Comparison of ENCODE assay signal across 8 cellular contexts in the genomic region with DNA sequence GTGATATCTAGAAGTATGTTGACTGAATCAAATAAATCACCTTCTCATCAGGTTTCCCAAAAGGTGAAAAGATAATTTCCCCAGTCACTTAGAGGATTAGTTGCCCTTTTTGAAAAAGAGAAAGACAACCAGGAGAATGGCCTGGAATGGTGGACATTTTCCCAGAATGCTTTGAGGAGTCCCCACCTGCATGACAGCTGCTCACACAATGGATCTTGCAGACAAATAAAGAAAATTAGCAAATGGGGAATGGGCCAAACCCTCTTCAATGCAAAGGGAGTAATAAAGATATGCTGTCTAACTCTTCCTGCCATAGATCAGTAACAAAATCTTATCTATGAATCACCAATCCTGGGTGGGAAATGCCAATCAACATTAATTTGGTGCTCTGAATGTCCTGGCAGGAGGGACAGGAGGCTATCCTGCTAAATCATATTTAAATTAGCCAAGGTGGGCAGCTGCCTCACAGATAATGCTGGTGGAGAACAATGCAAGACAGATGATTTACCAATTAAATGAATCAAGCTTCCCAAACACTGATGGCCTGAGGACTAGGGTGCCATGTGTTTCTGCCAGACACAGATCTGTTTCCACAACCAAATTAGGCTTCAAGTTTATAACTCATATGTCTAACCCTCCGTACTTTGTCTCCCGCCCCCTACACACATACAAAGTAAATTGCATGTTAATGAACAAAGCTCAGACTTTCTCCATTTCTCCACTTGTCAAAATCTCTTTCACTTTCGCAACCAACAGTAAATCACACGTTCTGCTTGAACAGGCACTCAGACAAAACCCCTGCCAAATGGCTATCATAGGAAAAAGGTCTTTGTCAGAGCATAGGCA.
DNase-seq lines count a peak whose midpoint lies in the region; ATAC-seq and TF ChIP-seq lines count a peak whose summit lies in the region.

No MANE protein-coding gene starts in this region.

- no peaks in the 10 kb centered on the region for H3K9me3 Mint-ChIP-seq in activated CD8-positive, alpha-beta memory T cell treated with anti-CD3 and anti-CD28 coated beads, Interleukin-2, amount 10 ng/mL, durations not matched to agents 7 days and 5 days (ENCODE audit: low read depth)

- no peaks in the 10 kb centered on the region for H3K36me3 Mint-ChIP-seq in activated CD8-positive, alpha-beta memory T cell treated with anti-CD3 and anti-CD28 coated beads, Interleukin-2, amount 10 ng/mL, durations not matched to agents 7 days and 5 days

- H3K27me3 Mint-ChIP-seq in activated CD8-positive, alpha-beta memory T cell treated with anti-CD3 and anti-CD28 coated beads, Interleukin-2, amount 10 ng/mL, durations not matched to agents 7 days and 5 days, result peaks cover 6% of the 10 kb centered on the region

- H3K4me3 Mint-ChIP-seq in activated CD8-positive, alpha-beta memory T cell treated with anti-CD3 and anti-CD28 coated beads, Interleukin-2, amount 10 ng/mL, durations not matched to agents 7 days and 5 days, result peak overlapping the region; percentile 44

- TF ChIP-seq CTCF in foreskin fibroblast (IDR thresholded peaks at IDR 0.05; ENCODE audit: low read depth, low read length), result no peak

- H3K27ac Mint-ChIP-seq in activated CD8-positive, alpha-beta memory T cell treated with anti-CD3 and anti-CD28 coated beads, Interleukin-2, amount 10 ng/mL, durations not matched to agents 7 days and 5 days, result peak overlapping the region; percentile 8

- H3K4me1 Mint-ChIP-seq in activated CD8-positive, alpha-beta memory T cell treated with anti-CD3 and anti-CD28 coated beads, Interleukin-2, amount 10 ng/mL, durations not matched to agents 7 days and 5 days, result peaks cover 6% of the 10 kb centered on the region

- ATAC-seq in activated CD8-positive, alpha-beta memory T cell treated with anti-CD3 and anti-CD28 coated beads, Interleukin-2, amount 10 ng/mL, durations not matched to agents 7 days and 5 days, result peak; percentile 47
- peak; percentile 87 for ATAC-seq in HG02938 (IDR thresholded peaks at IDR 0.05; ENCODE audit: unreplicated experiment)
- peak; percentile 69 for ATAC-seq in left lobe of liver

- H3K4me3 ChIP-seq in foreskin fibroblast (ENCODE audit: low read depth in 1 of 2, low read length in 2 of 2), result no peak overlapping the region

- no peak for DNase-seq in activated CD8-positive, alpha-beta memory T cell treated with anti-CD3 and anti-CD28 coated beads, Interleukin-2, amount 10 ng/mL, durations not matched to agents 7 days and 5 days
- DNase-seq in activated CD8-positive, alpha-beta memory T cell treated with anti-CD3 and anti-CD28 coated beads, Interleukin-2, amount 50 U/mL, for 4 hours, result no peak
- DNase-seq in NCI-H345 (lab: John Stamatoyannopoulos, UW) (peak; percentile 67), left lobe of liver (ENCODE audit: low spot score) (no peak), germinal center (ENCODE audit: low spot score) (no peak), foreskin fibroblast (no peak), anterior cingulate cortex (lab: John Stamatoyannopoulos, UW) (no peak)

- CTCF ChIA-PET in activated CD8-positive, alpha-beta memory T cell treated with anti-CD3 and anti-CD28 coated beads, Interleukin-2, amount 10 ng/mL, durations not matched to agents 7 days and 5 days (lab: Charles Lee), result no interaction called here
